ENCODE assay signal across 1 cellular context in genomic region chr3:188153498-188153948, GRCh38.
A peak's percentile ranks its signal among the peaks of the same experiment; 100 is the strongest.
TF ChIP-seq lines count a peak whose summit lies in the region.

No MANE protein-coding gene starts in this region.

TF ChIP-seq in SK-N-SH, 30 proteins besides CTCF, POLR2A, EP300 and RAD21 (continued from another document):
- TF ChIP-seq PBX3 (IDR thresholded peaks at IDR 0.05) (no peak), TAF1 (IDR thresholded peaks at IDR 0.05; ENCODE audit: borderline replicate concordance, low read depth, low read length) (0 out of 2 replicates have a peak, but pooled peaks have one; percentile 6), SMC3 (IDR thresholded peaks at IDR 0.05; ENCODE audit: low read depth, low read length) (no peak)
TF ChIP-seq in SK-N-SH: peak in this region for 6.
